Comparison of ENCODE assay signal across 22 cellular contexts in genomic region chr17:6901086-6901485, GRCh38.
"Had no signal": no experiment of that assay in that cellular context is flagged by ENCODE, and none has a peak within 500 bp of the region (broad histone marks: within the 10 kb centered on the region; RNA-seq: fewer than 3 reads in every experiment).

No MANE protein-coding gene starts in this region.

- ATAC-seq: HepG2, Panc1, PC-3 had no signal

- H3K9ac ChIP-seq: SK-N-SH had no signal

- H3K27me3 ChIP-seq: MG63 had no signal

- H3K36me3 ChIP-seq: MG63 had no signal

- DNase-seq: IMR-90, Karpas-422, KG1, MG63, NCI-H1092, NCI-H1436, NCI-H187, NCI-H2029, NCI-H2081 treated with DMSO at 0.1 percent for 48 hours, NCI-H2171, NCI-H226, NCI-H446, NCI-H510A, NCI-H524 treated with DMSO at 0.1 percent for 48 hours, NCI-H69, NCI-H774, PC-3, SHP77, SK-N-SH had no signal

- H3K4me2 ChIP-seq: SK-N-SH had no signal

- H3K9me3 ChIP-seq: MG63, SK-N-SH had no signal

- H3K9me2 ChIP-seq: SK-N-SH had no signal

- H3K4me3 ChIP-seq: MG63 had no signal

- H3K27ac ChIP-seq: RWPE1 had no signal
